In genomic region chrX:2261838-2262678, GRCh38 we compare ENCODE assay signal across 14 cellular contexts.
DNase-seq lines count a peak whose midpoint lies in the region; ATAC-seq lines count a peak whose summit lies in the region.
"Had no signal": no experiment of that assay in that cellular context is flagged by ENCODE, and none has a peak within 500 bp of the region (broad histone marks: within the 10 kb centered on the region; RNA-seq: fewer than 3 reads in every experiment).

No MANE protein-coding gene starts in this region.

- H3K4ac ChIP-seq in mesenchymal stem cell (ENCODE audit: low read depth in 1 of 2, low read length in 2 of 2) = no peak overlapping the region

- no peaks in the 10 kb centered on the region for H3K9me3 Mint-ChIP-seq in stimulated activated naive B cell treated with anti-CD40 and anti-IgM and Interleukin-4, amounts not matched to agents 10 μg/mL and 1 μg/mL and 100 μg/mL, for 72 hours
- peaks cover 0 to 15% (median 5%) of the 10 kb centered on the region in 9 donors for H3K9me3 Mint-ChIP-seq in naive thymus-derived CD8-positive, alpha-beta T cell
- H3K9me3 Mint-ChIP-seq: CD8-positive, alpha-beta T cell had no signal

- H3K36me3 ChIP-seq in mesenchymal stem cell (ENCODE audit: control insufficient read depth in 1 of 2, insufficient read depth in 2 of 2, low read depth in 1 of 2, low read length in 2 of 2) = peaks cover 15 to 37% of the 10 kb centered on the region in 2 experiments
- H3K36me3 ChIP-seq: right lobe of liver had no signal

- no peak overlapping the region for H3K4me3 ChIP-seq in mesenchymal stem cell (ENCODE audit: insufficient read depth in 1 of 2, low read depth in 1 of 2, low read length in 2 of 2)
- H3K4me3 ChIP-seq: esophagus squamous epithelium, right lobe of liver had no signal

- ATAC-seq in HG03442 (IDR thresholded peaks at IDR 0.05; ENCODE audit: unreplicated experiment) (peak; percentile 35), HG03460 (IDR thresholded peaks at IDR 0.05; ENCODE audit: unreplicated experiment) (no peak), left colon (no peak)
- peak; percentile 39 to 54 for ATAC-seq in stimulated activated naive B cell treated with anti-CD40 and anti-IgM and Interleukin-4, amounts not matched to agents 10 μg/mL and 1 μg/mL and 100 μg/mL, for 72 hours (replicated peaks)
- ATAC-seq in naive thymus-derived CD8-positive, alpha-beta T cell = no peak
- ATAC-seq: CD8-positive, alpha-beta T cell; Panc1 had no signal

- H2AK5ac ChIP-seq in mesenchymal stem cell (ENCODE audit: low read length, severe bottlenecking) = no peak overlapping the region

- H2AFZ ChIP-seq in mesenchymal stem cell (ENCODE audit: low read depth, low read length) = no peak overlapping the region

- H3K9me3 ChIP-seq in mesenchymal stem cell (ENCODE audit: control insufficient read depth, low read length) = no peaks in the 10 kb centered on the region
- H3K9me3 ChIP-seq: esophagus squamous epithelium, right lobe of liver had no signal

- H3K4me3 Mint-ChIP-seq in stimulated activated naive B cell treated with anti-CD40 and anti-IgM and Interleukin-4, amounts not matched to agents 10 μg/mL and 1 μg/mL and 100 μg/mL, for 72 hours = no peak overlapping the region
- H3K4me3 Mint-ChIP-seq in naive thymus-derived CD8-positive, alpha-beta T cell = no peak overlapping the region
- H3K4me3 Mint-ChIP-seq: CD8-positive, alpha-beta T cell; central memory CD8-positive, alpha-beta T cell had no signal

- peak overlapping the region; percentile 12 for H4K8ac ChIP-seq in mesenchymal stem cell (ENCODE audit: low read length)

- no peak overlapping the region for H3K23ac ChIP-seq in mesenchymal stem cell (ENCODE audit: low read length in 2 of 2)

- intact Hi-C loops in left colon (cut with DNase I, micrococcal nuclease) = no loop called here

- H2BK15ac ChIP-seq in mesenchymal stem cell (ENCODE audit: low read depth, poor library complexity, severe bottlenecking) = no peak overlapping the region

- no peaks in the 10 kb centered on the region for H3K27me3 Mint-ChIP-seq in stimulated activated naive B cell treated with anti-CD40 and anti-IgM and Interleukin-4, amounts not matched to agents 10 μg/mL and 1 μg/mL and 100 μg/mL, for 72 hours
- H3K27me3 Mint-ChIP-seq in naive thymus-derived CD8-positive, alpha-beta T cell = no peaks in the 10 kb centered on the region
- H3K27me3 Mint-ChIP-seq: central memory CD8-positive, alpha-beta T cell had no signal

- H3K27me3 ChIP-seq in mesenchymal stem cell (ENCODE audit: control insufficient read depth in 1 of 2, insufficient read depth in 1 of 2, low read length in 2 of 2) = no peaks in the 10 kb centered on the region
- H3K27me3 ChIP-seq: esophagus squamous epithelium, right lobe of liver had no signal

- peaks cover 5 to 16% of the 10 kb centered on the region in 2 donors for H3K4me1 Mint-ChIP-seq in stimulated activated naive B cell treated with anti-CD40 and anti-IgM and Interleukin-4, amounts not matched to agents 10 μg/mL and 1 μg/mL and 100 μg/mL, for 72 hours
- peaks cover 0 to 14% (median 3%) of the 10 kb centered on the region in 4 donors for H3K4me1 Mint-ChIP-seq in naive thymus-derived CD8-positive, alpha-beta T cell

- H3K14ac ChIP-seq in mesenchymal stem cell (ENCODE audit: low read length in 2 of 2) = peak overlapping the region in 1 of 2 experiments; percentile 19

- no peak overlapping the region for H2BK12ac ChIP-seq in mesenchymal stem cell (ENCODE audit: low read length in 2 of 2)

- 92% methylated on average over 20 of the region's 20 CpGs for WGBS in mesenchymal stem cell

- no peak overlapping the region for H3K9ac ChIP-seq in mesenchymal stem cell (ENCODE audit: low read length)

- no peak overlapping the region for H2BK5ac ChIP-seq in mesenchymal stem cell (ENCODE audit: low read depth, low read length, poor library complexity, severe bottlenecking)

- H3K79me1 ChIP-seq in mesenchymal stem cell (replicated peaks; ENCODE audit: low read length, poor library complexity, severe bottlenecking) = peaks cover 8% of the 10 kb centered on the region

- peak overlapping the region; percentile 63 for H3K27ac Mint-ChIP-seq in stimulated activated naive B cell treated with anti-CD40 and anti-IgM and Interleukin-4, amounts not matched to agents 10 μg/mL and 1 μg/mL and 100 μg/mL, for 72 hours
- peak overlapping the region in 1 of 10 donors; percentile 16 for H3K27ac Mint-ChIP-seq in naive thymus-derived CD8-positive, alpha-beta T cell
- H3K27ac Mint-ChIP-seq: CD8-positive, alpha-beta T cell had no signal

- H2BK120ac ChIP-seq in mesenchymal stem cell (ENCODE audit: low read depth, low read length) = no peak overlapping the region

- POLR2A ChIA-PET in naive thymus-derived CD8-positive, alpha-beta T cell (lab: Charles Lee) = no interaction called here

- no peak overlapping the region for H3K27ac ChIP-seq in mesenchymal stem cell (ENCODE audit: low read length, poor library complexity, severe bottlenecking)
- H3K27ac ChIP-seq: esophagus squamous epithelium, right lobe of liver had no signal

- peaks cover 12% of the 10 kb centered on the region for H3K4me1 ChIP-seq in mesenchymal stem cell (ENCODE audit: control insufficient read depth, insufficient read depth, low read depth, low read length)
- H3K4me1 ChIP-seq: esophagus squamous epithelium, right lobe of liver had no signal

- no peak overlapping the region for H3K18ac ChIP-seq in mesenchymal stem cell (ENCODE audit: low read depth in 1 of 2, low read length in 2 of 2)

- peaks cover 33 to 48% of the 10 kb centered on the region in 2 donors for H3K36me3 Mint-ChIP-seq in stimulated activated naive B cell treated with anti-CD40 and anti-IgM and Interleukin-4, amounts not matched to agents 10 μg/mL and 1 μg/mL and 100 μg/mL, for 72 hours
- H3K36me3 Mint-ChIP-seq in naive thymus-derived CD8-positive, alpha-beta T cell = peaks cover 23 to 72% (median 58%) of the 10 kb centered on the region in 3 donors

- DNase-seq in cerebellum (ENCODE audit: low spot score) (peak; percentile 64), mesenchymal stem cell (no peak), left colon (no peak)
- DNase-seq in stimulated activated naive B cell treated with anti-CD40 and anti-IgM and Interleukin-4, amounts not matched to agents 10 μg/mL and 1 μg/mL and 100 μg/mL, for 72 hours = no peak
- DNase-seq in naive thymus-derived CD8-positive, alpha-beta T cell = no peak
- DNase-seq: activated naive CD4-positive, alpha-beta T cell; CD8-positive, alpha-beta T cell; esophagus squamous epithelium; NCI-H446 treated with DMSO at 0.1 percent for 48 hours; right lobe of liver had no signal

- H4K91ac ChIP-seq in mesenchymal stem cell (ENCODE audit: low read length) = no peak overlapping the region

- H3K4me2 ChIP-seq in mesenchymal stem cell (ENCODE audit: low read length, poor library complexity, severe bottlenecking) = no peak overlapping the region

Comparison
In these comparisons a context has a peak if more than half of its experiments do, and no peak if none do; other contexts are left out.
1. ATAC-seq: peak in HG03442 (single experiment) and stimulated activated naive B cell treated with anti-CD40 and anti-IgM and Interleukin-4, amounts not matched to agents 10 μg/mL and 1 μg/mL and 100 μg/mL, for 72 hours (2 of 2); none in HG03460 (single experiment), naive thymus-derived CD8-positive, alpha-beta T cell (0 of 2) and left colon (single experiment).